ENCODE assay signal across 8 cellular contexts in the genomic region with DNA sequence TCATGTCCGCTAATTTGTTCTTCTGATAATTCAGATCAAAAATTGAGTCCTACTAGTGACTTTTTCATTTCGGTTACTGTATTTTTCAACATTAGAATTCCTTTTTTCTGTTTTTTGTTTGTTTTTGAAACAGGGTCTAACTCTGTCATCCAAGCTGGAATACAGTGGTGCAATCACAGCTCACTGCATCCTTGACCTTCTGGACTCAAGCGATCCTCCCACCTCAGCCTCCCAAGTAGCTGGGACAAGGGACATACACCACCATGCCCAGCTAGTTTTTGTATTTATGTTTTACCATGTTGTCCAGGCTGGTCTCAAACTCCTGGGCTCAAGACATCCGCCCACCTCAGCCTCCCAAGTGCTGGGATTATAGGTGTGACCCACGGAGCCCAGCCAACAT.
"Had no signal": no experiment of that assay in that cellular context is flagged by ENCODE, and none has a peak within 500 bp of the region (broad histone marks: within the 10 kb centered on the region; RNA-seq: fewer than 3 reads in every experiment).

No MANE protein-coding gene starts in this region.

- H3K4me2 ChIP-seq: GM23338 had no signal

- H3K4me3 Mint-ChIP-seq: GM23338, H9, IgD-negative memory B cell had no signal

- H3K36me3 Mint-ChIP-seq: IgD-negative memory B cell had no signal

- H3K9me3 Mint-ChIP-seq: GM23338, H9, IgD-negative memory B cell had no signal

- H2AFZ ChIP-seq: GM23338 had no signal

- FAIRE-seq: H1, H54, HTR-8/SVneo had no signal

- H3K4me3 ChIP-seq: GM23338 had no signal

- ATAC-seq: GM23338 had no signal

- H3K4me1 Mint-ChIP-seq: GM23338, H9, IgD-negative memory B cell had no signal

- DNase-seq: H9, HCEC 1CT, KBM-7 had no signal

- H3K27ac Mint-ChIP-seq: GM23338, H9, IgD-negative memory B cell had no signal
